In genomic region chr6:43954311-43955131, GRCh38 we compare ENCODE assay signal across 24 cellular contexts.
DNase-seq lines count a peak whose midpoint lies in the region; ATAC-seq and TF ChIP-seq lines count a peak whose summit lies in the region.
"Had no signal": no experiment of that assay in that cellular context is flagged by ENCODE, and none has a peak within 500 bp of the region (broad histone marks: within the 10 kb centered on the region; RNA-seq: fewer than 3 reads in every experiment).

No MANE protein-coding gene starts in this region.

- no peak overlapping the region for H3K4me3 ChIP-seq in right lobe of liver
- H3K4me3 ChIP-seq: breast epithelium, smooth muscle cell, tibial artery had no signal

- no peak overlapping the region for H3K4me3 Mint-ChIP-seq in type B pancreatic cell
- H3K4me3 Mint-ChIP-seq: dendritic cell treated with granulocyte-macrophage colony-stimulating factor and Interleukin-4, amounts not matched to agents 40 ng/mL and 50 ng/mL, for 4 days; memory B cell; natural killer cell; stimulated activated naive CD8-positive, alpha-beta T cell treated with anti-CD3 and anti-CD28 coated beads, Interleukin-15, Interleukin-2, amounts not matched to agents 100 ng/mL and 50 ng/mL, for 24 hours had no signal

- H3K27me3 Mint-ChIP-seq in type B pancreatic cell: no peaks in the 10 kb centered on the region

- no peaks in the 10 kb centered on the region for H3K9me3 ChIP-seq in right lobe of liver
- H3K9me3 ChIP-seq: tibial artery had no signal

- peaks cover 5% of the 10 kb centered on the region for H3K9me3 Mint-ChIP-seq in type B pancreatic cell

- peak; percentile 37 for TF ChIP-seq POLR2A in right lobe of liver (IDR thresholded peaks at IDR 0.05)

- no peaks in the 10 kb centered on the region for H3K36me3 Mint-ChIP-seq in type B pancreatic cell
- H3K36me3 Mint-ChIP-seq: natural killer cell had no signal

- WGBS in right lobe of liver (ENCODE audit: insufficient coverage, low coverage, low lambda C conversion rate, missing lambda C conversion rate): no CpG with 5 or more reads among the region's 12 CpGs

- H3K27ac Mint-ChIP-seq in type B pancreatic cell: no peak overlapping the region
- H3K27ac Mint-ChIP-seq: activated T-helper 2 cell treated with anti-CD3 and anti-CD28 coated beads, Interferon-gamma antibody, Interleukin-2, Interleukin-4, amounts not matched to agents 10 μg/mL and 5 μg/mL and 100 μg/mL, durations not matched to agents 14 hours and 24 hours and 36 hours; dendritic cell treated with granulocyte-macrophage colony-stimulating factor and Interleukin-4, amounts not matched to agents 40 ng/mL and 50 ng/mL, for 4 days; memory B cell; natural killer cell; stimulated activated naive CD8-positive, alpha-beta T cell treated with anti-CD3 and anti-CD28 coated beads, Interleukin-15, Interleukin-2, amounts not matched to agents 100 ng/mL and 50 ng/mL, for 24 hours had no signal

- peaks cover 16% of the 10 kb centered on the region for H3K4me1 Mint-ChIP-seq in type B pancreatic cell (ENCODE audit: unreplicated experiment)
- H3K4me1 Mint-ChIP-seq: memory B cell, natural killer cell had no signal

- no peak for TF ChIP-seq CTCF in right lobe of liver (IDR thresholded peaks at IDR 0.05)
- no peak for TF ChIP-seq CTCF in type B pancreatic cell (conservative IDR thresholded peaks at IDR 0.05)

- peak; percentile 11 for DNase-seq in activated CD4-positive, CD25-positive, alpha-beta regulatory T cell treated with anti-CD3 and anti-CD28 coated beads, Interleukin-2, amount 50 U/mL, for 72 hours
- no peak for DNase-seq in activated CD4-positive, CD25-positive, alpha-beta regulatory T cell (lab: John Stamatoyannopoulos, UW)
- DNase-seq in Right ventricle myocardium superior (peak; percentile 82), right lobe of liver (peak; percentile 48 to 86 (median 74)), type B pancreatic cell (ENCODE audit: extremely low spot score, unreplicated experiment) (peak; percentile 64), middle frontal gyrus (ENCODE audit: extremely low spot score, low spot score) (no peak), SIG-M5 (lab: John Stamatoyannopoulos, UW) (no peak)
- DNase-seq: activated CD4-positive, alpha-beta T cell treated with anti-CD3 and anti-CD28 coated beads for 1 hour; DMS79 treated with DMSO at 0.1 percent for 48 hours; hippocampal formation; natural killer cell; NCI-H1417 treated with DMSO at 0.1 percent for 48 hours; NCI-H510A treated with DMSO at 0.1 percent for 48 hours; stimulated activated CD4-positive, alpha-beta T cell treated with anti-CD3 and anti-CD28 coated beads, Interleukin-4, amount 100 ng/mL, for 1 hour had no signal

- H3K27ac ChIP-seq in right lobe of liver: peak overlapping the region in 2 of 3 donors; percentile 3
- H3K27ac ChIP-seq: 22Rv1, breast epithelium, parathyroid adenoma, tibial artery had no signal

- intact Hi-C loops in Right ventricle myocardium superior (cut with DNase I): loop anchor here (5.0 kb wide), 2 partner anchors 123 to 182 kb away; partner anchors contain the start of gene VEGFA
- intact Hi-C loops in right lobe of liver (cut with DNase I): loop anchor here (10.0 kb wide), 2 partner anchors 100 to 110 kb away; no protein-coding TSS in a partner anchor

- no peaks in the 10 kb centered on the region for H3K27me3 ChIP-seq in right lobe of liver
- H3K27me3 ChIP-seq: breast epithelium had no signal

- ATAC-seq in Right ventricle myocardium superior (ENCODE audit: poor library complexity) (peak; percentile 87), right lobe of liver (peak; percentile 58 to 77 (median 67)), GM18861 (IDR thresholded peaks at IDR 0.05; ENCODE audit: unreplicated experiment) (no peak)
- ATAC-seq: natural killer cell had no signal

- no peaks in the 10 kb centered on the region for H3K36me3 ChIP-seq in right lobe of liver
- H3K36me3 ChIP-seq: breast epithelium, tibial artery had no signal

- peaks cover 0 to 30% (median 8%) of the 10 kb centered on the region in 4 donors for H3K4me1 ChIP-seq in right lobe of liver
- H3K4me1 ChIP-seq: breast epithelium, parathyroid adenoma, tibial artery had no signal

Comparison
In these comparisons a context has a peak if more than half of its experiments do, and no peak if none do; other contexts are left out.
1. DNase-seq: peak in activated CD4-positive, CD25-positive, alpha-beta regulatory T cell treated with anti-CD3 and anti-CD28 coated beads, Interleukin-2, amount 50 U/mL, for 72 hours (single experiment), Right ventricle myocardium superior (single experiment), right lobe of liver (3 of 3) and type B pancreatic cell (single experiment); none in activated CD4-positive, CD25-positive, alpha-beta regulatory T cell (0 of 4), middle frontal gyrus (single experiment) and SIG-M5 (single experiment).